1 cellular context compared by ENCODE assay signal in the genomic region with DNA sequence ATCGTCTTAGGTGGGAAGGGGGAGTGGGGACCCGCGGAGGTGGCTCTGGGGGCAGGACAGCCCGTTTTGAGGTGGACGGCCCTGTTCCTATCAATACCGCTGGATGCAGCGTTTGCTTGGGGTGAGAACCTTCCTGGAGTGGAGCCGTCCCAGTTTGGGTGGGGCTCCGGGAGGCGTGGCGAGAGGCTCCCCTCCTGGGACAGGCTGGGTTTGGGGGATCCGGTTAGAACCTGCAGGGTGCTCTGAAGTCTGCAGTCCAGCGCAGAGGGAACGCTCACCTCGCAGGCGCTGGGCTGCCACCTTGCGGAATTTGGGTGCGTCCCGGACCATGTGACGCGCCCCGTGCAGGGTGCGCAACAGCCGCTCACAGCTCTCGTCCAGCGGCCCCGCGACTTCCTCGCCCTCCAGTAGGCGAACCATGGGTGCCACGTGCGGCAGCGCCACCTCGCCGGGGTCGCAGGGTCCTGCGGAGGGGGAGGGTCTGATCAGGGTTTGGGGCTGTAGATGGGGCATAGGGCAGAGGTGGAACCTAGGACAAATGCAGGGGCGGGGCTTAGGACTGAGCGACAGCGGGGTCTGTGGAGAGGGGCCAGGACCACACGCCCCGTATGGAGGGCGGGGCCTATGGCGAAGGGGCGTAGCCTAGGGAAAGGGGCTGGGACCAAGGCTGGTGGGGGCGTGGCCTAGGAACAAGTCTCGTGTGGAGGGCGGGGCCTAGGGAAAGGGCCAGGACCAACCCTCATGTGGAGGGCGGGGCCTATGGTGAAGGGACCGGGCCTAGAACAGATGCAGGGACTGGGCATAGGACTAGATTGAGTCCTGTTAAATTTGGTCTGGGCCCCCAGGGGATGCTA.
TF ChIP-seq lines count a peak whose summit lies in the region.

No MANE protein-coding gene starts in this region.

TF ChIP-seq in K562, 482 proteins besides CTCF, POLR2A, EP300 and RAD21 (continued from another document and continues in another):
- TF ChIP-seq, protein P1, sequence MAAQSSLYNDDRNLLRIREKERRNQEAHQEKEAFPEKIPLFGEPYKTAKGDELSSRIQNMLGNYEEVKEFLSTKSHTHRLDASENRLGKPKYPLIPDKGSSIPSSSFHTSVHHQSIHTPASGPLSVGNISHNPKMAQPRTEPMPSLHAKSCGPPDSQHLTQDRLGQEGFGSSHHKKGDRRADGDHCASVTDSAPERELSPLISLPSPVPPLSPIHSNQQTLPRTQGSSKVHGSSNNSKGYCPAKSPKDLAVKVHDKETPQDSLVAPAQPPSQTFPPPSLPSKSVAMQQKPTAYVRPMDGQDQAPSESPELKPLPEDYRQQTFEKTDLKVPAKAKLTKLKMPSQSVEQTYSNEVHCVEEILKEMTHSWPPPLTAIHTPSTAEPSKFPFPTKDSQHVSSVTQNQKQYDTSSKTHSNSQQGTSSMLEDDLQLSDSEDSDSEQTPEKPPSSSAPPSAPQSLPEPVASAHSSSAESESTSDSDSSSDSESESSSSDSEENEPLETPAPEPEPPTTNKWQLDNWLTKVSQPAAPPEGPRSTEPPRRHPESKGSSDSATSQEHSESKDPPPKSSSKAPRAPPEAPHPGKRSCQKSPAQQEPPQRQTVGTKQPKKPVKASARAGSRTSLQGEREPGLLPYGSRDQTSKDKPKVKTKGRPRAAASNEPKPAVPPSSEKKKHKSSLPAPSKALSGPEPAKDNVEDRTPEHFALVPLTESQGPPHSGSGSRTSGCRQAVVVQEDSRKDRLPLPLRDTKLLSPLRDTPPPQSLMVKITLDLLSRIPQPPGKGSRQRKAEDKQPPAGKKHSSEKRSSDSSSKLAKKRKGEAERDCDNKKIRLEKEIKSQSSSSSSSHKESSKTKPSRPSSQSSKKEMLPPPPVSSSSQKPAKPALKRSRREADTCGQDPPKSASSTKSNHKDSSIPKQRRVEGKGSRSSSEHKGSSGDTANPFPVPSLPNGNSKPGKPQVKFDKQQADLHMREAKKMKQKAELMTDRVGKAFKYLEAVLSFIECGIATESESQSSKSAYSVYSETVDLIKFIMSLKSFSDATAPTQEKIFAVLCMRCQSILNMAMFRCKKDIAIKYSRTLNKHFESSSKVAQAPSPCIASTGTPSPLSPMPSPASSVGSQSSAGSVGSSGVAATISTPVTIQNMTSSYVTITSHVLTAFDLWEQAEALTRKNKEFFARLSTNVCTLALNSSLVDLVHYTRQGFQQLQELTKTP (IDR thresholded peaks at IDR 0.05; ENCODE audit: low read depth in 1 of 2, partially characterized antibody in 2 of 2): peak in 1 of 2 experiments; percentile 46
- no peak for TF ChIP-seq TFAM (CRISPR knock-in tag; conservative IDR thresholded peaks at IDR 0.05)
- TF ChIP-seq XRCC3 (IDR thresholded peaks at IDR 0.05): no peak
- TF ChIP-seq, protein P2, sequence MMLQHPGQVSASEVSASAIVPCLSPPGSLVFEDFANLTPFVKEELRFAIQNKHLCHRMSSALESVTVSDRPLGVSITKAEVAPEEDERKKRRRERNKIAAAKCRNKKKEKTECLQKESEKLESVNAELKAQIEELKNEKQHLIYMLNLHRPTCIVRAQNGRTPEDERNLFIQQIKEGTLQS (IDR thresholded peaks at IDR 0.05): peak; percentile 15; the same call in 1 of the 2 replicates
- TF ChIP-seq, protein P2 (CRISPR knock-in tag; conservative IDR thresholded peaks at IDR 0.05): peak; percentile 74; the same call in 1 of the 2 replicates
- TF ChIP-seq, protein P3, sequence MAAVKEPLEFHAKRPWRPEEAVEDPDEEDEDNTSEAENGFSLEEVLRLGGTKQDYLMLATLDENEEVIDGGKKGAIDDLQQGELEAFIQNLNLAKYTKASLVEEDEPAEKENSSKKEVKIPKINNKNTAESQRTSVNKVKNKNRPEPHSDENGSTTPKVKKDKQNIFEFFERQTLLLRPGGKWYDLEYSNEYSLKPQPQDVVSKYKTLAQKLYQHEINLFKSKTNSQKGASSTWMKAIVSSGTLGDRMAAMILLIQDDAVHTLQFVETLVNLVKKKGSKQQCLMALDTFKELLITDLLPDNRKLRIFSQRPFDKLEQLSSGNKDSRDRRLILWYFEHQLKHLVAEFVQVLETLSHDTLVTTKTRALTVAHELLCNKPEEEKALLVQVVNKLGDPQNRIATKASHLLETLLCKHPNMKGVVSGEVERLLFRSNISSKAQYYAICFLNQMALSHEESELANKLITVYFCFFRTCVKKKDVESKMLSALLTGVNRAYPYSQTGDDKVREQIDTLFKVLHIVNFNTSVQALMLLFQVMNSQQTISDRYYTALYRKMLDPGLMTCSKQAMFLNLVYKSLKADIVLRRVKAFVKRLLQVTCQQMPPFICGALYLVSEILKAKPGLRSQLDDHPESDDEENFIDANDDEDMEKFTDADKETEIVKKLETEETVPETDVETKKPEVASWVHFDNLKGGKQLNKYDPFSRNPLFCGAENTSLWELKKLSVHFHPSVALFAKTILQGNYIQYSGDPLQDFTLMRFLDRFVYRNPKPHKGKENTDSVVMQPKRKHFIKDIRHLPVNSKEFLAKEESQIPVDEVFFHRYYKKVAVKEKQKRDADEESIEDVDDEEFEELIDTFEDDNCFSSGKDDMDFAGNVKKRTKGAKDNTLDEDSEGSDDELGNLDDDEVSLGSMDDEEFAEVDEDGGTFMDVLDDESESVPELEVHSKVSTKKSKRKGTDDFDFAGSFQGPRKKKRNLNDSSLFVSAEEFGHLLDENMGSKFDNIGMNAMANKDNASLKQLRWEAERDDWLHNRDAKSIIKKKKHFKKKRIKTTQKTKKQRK (IDR thresholded peaks at IDR 0.05; ENCODE audit: borderline replicate concordance, low read depth, low read length): no peak
- TF ChIP-seq, protein P4, sequence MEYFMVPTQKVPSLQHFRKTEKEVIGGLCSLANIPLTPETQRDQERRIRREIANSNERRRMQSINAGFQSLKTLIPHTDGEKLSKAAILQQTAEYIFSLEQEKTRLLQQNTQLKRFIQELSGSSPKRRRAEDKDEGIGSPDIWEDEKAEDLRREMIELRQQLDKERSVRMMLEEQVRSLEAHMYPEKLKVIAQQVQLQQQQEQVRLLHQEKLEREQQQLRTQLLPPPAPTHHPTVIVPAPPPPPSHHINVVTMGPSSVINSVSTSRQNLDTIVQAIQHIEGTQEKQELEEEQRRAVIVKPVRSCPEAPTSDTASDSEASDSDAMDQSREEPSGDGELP (CRISPR knock-in tag; IDR thresholded peaks at IDR 0.05; ENCODE audit: borderline replicate concordance): peak; percentile 97
- no peak for TF ChIP-seq MAFG (tag; conservative IDR thresholded peaks at IDR 0.05)
- TF ChIP-seq SREBF2 (CRISPR knock-in tag; IDR thresholded peaks at IDR 0.05): 0 out of 2 replicates have a peak, but pooled peaks have one; percentile 20
- TF ChIP-seq, protein P5, sequence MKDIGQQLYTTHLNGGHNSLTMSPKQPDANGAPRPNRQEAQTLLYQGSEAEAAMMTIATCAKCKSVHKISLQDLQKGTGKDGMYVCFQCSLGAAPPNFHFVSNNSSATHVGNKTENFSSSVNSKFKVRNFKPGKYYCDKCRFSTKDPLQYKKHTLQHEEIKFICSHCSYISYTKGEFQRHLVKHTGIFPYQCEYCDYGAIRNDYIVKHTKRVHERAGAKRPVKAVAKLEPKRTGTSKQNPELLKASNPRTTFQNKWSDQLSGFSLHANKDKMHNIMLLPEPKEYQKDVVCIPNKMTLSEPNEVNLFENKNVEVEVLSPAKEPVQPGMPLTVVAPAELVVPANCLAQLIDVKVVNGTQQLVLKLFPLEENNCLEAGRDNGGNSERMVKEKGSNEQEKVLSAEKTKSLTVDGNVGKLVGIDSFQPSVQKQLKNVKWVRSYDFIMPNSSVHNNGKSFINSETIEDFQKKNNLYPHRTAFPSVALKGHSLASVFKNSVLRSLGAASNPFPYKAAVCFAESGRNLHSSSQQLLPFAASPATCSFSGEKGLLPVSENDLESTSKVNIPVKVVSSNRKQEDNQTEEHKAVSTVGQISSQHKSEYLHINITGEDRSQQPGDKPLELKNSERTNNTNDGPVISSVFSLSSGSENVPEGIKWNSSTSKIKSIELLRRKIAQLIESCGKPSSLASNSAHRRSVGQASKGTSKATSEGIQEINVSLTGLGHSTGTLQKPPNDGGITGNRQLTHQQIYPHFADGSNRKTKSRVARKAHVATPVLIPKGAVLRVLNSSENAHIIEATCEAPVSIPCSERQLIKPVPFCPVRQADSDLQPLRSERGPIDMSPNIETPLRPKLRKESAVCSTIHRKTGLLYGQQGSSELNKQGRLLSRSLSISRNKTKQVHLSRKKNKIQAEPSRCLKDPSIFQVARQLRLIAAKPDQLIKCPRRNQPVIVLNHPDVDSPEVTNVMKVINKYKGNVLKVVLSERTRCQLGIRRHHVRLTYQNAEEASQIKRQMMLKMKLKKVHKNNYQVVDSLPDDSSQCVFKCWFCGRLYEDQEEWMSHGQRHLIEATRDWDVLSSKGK (CRISPR knock-in tag; IDR thresholded peaks at IDR 0.05): no peak
- TF ChIP-seq CREM (IDR thresholded peaks at IDR 0.05; ENCODE audit: low read depth): peak; percentile 82
- TF ChIP-seq, protein P6, sequence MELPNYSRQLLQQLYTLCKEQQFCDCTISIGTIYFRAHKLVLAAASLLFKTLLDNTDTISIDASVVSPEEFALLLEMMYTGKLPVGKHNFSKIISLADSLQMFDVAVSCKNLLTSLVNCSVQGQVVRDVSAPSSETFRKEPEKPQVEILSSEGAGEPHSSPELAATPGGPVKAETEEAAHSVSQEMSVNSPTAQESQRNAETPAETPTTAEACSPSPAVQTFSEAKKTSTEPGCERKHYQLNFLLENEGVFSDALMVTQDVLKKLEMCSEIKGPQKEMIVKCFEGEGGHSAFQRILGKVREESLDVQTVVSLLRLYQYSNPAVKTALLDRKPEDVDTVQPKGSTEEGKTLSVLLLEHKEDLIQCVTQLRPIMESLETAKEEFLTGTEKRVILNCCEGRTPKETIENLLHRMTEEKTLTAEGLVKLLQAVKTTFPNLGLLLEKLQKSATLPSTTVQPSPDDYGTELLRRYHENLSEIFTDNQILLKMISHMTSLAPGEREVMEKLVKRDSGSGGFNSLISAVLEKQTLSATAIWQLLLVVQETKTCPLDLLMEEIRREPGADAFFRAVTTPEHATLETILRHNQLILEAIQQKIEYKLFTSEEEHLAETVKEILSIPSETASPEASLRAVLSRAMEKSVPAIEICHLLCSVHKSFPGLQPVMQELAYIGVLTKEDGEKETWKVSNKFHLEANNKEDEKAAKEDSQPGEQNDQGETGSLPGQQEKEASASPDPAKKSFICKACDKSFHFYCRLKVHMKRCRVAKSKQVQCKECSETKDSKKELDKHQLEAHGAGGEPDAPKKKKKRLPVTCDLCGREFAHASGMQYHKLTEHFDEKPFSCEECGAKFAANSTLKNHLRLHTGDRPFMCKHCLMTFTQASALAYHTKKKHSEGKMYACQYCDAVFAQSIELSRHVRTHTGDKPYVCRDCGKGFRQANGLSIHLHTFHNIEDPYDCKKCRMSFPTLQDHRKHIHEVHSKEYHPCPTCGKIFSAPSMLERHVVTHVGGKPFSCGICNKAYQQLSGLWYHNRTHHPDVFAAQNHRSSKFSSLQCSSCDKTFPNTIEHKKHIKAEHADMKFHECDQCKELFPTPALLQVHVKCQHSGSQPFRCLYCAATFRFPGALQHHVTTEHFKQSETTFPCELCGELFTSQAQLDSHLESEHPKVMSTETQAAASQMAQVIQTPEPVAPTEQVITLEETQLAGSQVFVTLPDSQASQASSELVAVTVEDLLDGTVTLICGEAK (IDR thresholded peaks at IDR 0.05): no peak
- TF ChIP-seq, protein P6 (CRISPR knock-in tag; IDR thresholded peaks at IDR 0.05): no peak
- peak; percentile 62 for TF ChIP-seq ZFX (CRISPR knock-in tag; IDR thresholded peaks at IDR 0.05)
- no peak for TF ChIP-seq SMAD2 (IDR thresholded peaks at IDR 0.05; ENCODE audit: low read depth, low read length)
- TF ChIP-seq TARDBP (IDR thresholded peaks at IDR 0.05): peak; percentile 76; the same call in 1 of the 2 replicates
- TF ChIP-seq, protein P7, sequence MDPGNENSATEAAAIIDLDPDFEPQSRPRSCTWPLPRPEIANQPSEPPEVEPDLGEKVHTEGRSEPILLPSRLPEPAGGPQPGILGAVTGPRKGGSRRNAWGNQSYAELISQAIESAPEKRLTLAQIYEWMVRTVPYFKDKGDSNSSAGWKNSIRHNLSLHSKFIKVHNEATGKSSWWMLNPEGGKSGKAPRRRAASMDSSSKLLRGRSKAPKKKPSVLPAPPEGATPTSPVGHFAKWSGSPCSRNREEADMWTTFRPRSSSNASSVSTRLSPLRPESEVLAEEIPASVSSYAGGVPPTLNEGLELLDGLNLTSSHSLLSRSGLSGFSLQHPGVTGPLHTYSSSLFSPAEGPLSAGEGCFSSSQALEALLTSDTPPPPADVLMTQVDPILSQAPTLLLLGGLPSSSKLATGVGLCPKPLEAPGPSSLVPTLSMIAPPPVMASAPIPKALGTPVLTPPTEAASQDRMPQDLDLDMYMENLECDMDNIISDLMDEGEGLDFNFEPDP (CRISPR knock-in tag; IDR thresholded peaks at IDR 0.05): no peak
- TF ChIP-seq OTX1 (CRISPR knock-in tag; IDR thresholded peaks at IDR 0.05): peak; percentile 82; the same call in 1 of the 2 replicates
- peak; percentile 92 for TF ChIP-seq RAD51 (IDR thresholded peaks at IDR 0.05; ENCODE audit: borderline replicate concordance, low read depth)
- TF ChIP-seq, protein P8, sequence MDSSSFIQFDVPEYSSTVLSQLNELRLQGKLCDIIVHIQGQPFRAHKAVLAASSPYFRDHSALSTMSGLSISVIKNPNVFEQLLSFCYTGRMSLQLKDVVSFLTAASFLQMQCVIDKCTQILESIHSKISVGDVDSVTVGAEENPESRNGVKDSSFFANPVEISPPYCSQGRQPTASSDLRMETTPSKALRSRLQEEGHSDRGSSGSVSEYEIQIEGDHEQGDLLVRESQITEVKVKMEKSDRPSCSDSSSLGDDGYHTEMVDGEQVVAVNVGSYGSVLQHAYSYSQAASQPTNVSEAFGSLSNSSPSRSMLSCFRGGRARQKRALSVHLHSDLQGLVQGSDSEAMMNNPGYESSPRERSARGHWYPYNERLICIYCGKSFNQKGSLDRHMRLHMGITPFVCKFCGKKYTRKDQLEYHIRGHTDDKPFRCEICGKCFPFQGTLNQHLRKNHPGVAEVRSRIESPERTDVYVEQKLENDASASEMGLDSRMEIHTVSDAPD (CRISPR knock-in tag; IDR thresholded peaks at IDR 0.05): no peak
- TF ChIP-seq TEAD1 (CRISPR knock-in tag; IDR thresholded peaks at IDR 0.05): peak; percentile 84 to 99
